ENCODE assay signal across 26 cellular contexts in the genomic region with DNA sequence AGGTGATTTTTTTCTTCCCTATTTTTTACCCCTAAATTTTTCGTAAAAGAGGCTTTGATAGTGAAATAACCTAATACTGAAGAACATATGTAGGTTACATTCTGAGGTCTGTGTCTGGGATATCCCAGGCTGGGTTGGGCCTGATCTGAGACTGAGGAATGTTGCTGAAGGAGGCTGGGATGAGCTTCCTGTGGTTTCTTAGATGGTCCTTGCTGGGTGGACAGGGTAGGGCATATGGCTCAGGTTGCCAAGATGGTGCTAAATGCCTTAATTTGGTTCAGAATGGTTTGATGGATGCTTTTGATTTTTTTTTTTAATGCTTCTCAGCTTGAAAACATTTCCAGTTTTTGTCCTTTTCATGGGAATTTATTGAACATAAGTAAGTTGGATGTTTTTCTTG.
"Had no signal": no experiment of that assay in that cellular context is flagged by ENCODE, and none has a peak within 500 bp of the region (broad histone marks: within the 10 kb centered on the region; RNA-seq: fewer than 3 reads in every experiment).

No MANE protein-coding gene starts in this region.

- H3K27me3 Mint-ChIP-seq: progenitor cell of endocrine pancreas had no signal

- H3K9ac ChIP-seq: neural progenitor cell, parathyroid adenoma had no signal

- H3K9me3 Mint-ChIP-seq: neural progenitor cell had no signal

- DNase-seq: dorsolateral prefrontal cortex; effector CD8-positive, alpha-beta T cell; foreskin keratinocyte; heart left ventricle; kidney; mucosa of descending colon; naive B cell; stimulated activated CD4-positive, alpha-beta T cell treated with anti-CD3 and anti-CD28 coated beads, Interleukin-2, amount 100 ng/mL, for 24 hours; stimulated activated CD4-positive, alpha-beta T cell treated with anti-CD3 and anti-CD28 coated beads, Interleukin-4, amount 100 ng/mL, for 24 hours; transverse colon; upper lobe of right lung; uterus had no signal

- H3K4me2 ChIP-seq: hepatocyte, neural progenitor cell had no signal

- H3K36me3 ChIP-seq: esophagus muscularis mucosa, gastroesophageal sphincter, heart left ventricle, neural progenitor cell, right atrium auricular region, thoracic aorta, transverse colon, upper lobe of right lung, uterus had no signal

- H3K4me3 Mint-ChIP-seq: memory B cell; mesothelial cell of epicardium; naive B cell; natural killer cell treated with Interleukin-12 subunit alpha and Interleukin-12 subunit beta and Interleukin-15 and Interleukin-18, amount 100 ng/mL, for 72 hours; neural progenitor cell; stimulated activated memory B cell treated with anti-CD40 and anti-IgM and Interleukin-4, amounts not matched to agents 10 μg/mL and 1 μg/mL and 100 μg/mL, for 72 hours; stimulated activated naive CD8-positive, alpha-beta T cell treated with anti-CD3 and anti-CD28 coated beads, Interleukin-15, Interleukin-2, amounts not matched to agents 100 ng/mL and 50 ng/mL, for 24 hours had no signal

- H3K36me3 Mint-ChIP-seq: memory B cell; mesothelial cell of epicardium; naive B cell; natural killer cell treated with Interleukin-12 subunit alpha and Interleukin-12 subunit beta and Interleukin-15 and Interleukin-18, amount 100 ng/mL, for 72 hours; neural progenitor cell; stimulated activated memory B cell treated with anti-CD40 and anti-IgM and Interleukin-4, amounts not matched to agents 10 μg/mL and 1 μg/mL and 100 μg/mL, for 72 hours had no signal

- H3K4me3 ChIP-seq: dorsolateral prefrontal cortex, esophagus muscularis mucosa, gastroesophageal sphincter, heart left ventricle, hepatocyte, lung, mucosa of descending colon, neural progenitor cell, right atrium auricular region, thoracic aorta, transverse colon, upper lobe of right lung, uterus had no signal

- H3K27ac Mint-ChIP-seq: memory B cell; mesothelial cell of epicardium; naive B cell; natural killer cell treated with Interleukin-12 subunit alpha and Interleukin-12 subunit beta and Interleukin-15 and Interleukin-18, amount 100 ng/mL, for 72 hours; neural progenitor cell; progenitor cell of endocrine pancreas; stimulated activated memory B cell treated with anti-CD40 and anti-IgM and Interleukin-4, amounts not matched to agents 10 μg/mL and 1 μg/mL and 100 μg/mL, for 72 hours; stimulated activated naive CD8-positive, alpha-beta T cell treated with anti-CD3 and anti-CD28 coated beads, Interleukin-15, Interleukin-2, amounts not matched to agents 100 ng/mL and 50 ng/mL, for 24 hours had no signal

- H3K9me3 ChIP-seq: esophagus muscularis mucosa, gastroesophageal sphincter, mucosa of descending colon, right atrium auricular region, thoracic aorta, transverse colon, upper lobe of right lung, uterus had no signal

- H3K4me1 Mint-ChIP-seq: memory B cell; naive B cell; stimulated activated memory B cell treated with anti-CD40 and anti-IgM and Interleukin-4, amounts not matched to agents 10 μg/mL and 1 μg/mL and 100 μg/mL, for 72 hours had no signal

- H3K4me1 ChIP-seq: esophagus muscularis mucosa, foreskin keratinocyte, gastroesophageal sphincter, heart left ventricle, parathyroid adenoma, right atrium auricular region, transverse colon, upper lobe of right lung, uterus had no signal

- H3K27me3 ChIP-seq: esophagus muscularis mucosa, foreskin keratinocyte, gastroesophageal sphincter, heart left ventricle, hepatocyte, neural progenitor cell, right atrium auricular region, transverse colon, upper lobe of right lung, uterus had no signal

- H3K79me2 ChIP-seq: hepatocyte, parathyroid adenoma had no signal

- H3K27ac ChIP-seq: dorsolateral prefrontal cortex, esophagus muscularis mucosa, foreskin keratinocyte, gastroesophageal sphincter, heart left ventricle, hepatocyte, neural progenitor cell, parathyroid adenoma, right atrium auricular region, thoracic aorta, transverse colon, upper lobe of right lung, uterus had no signal
